In the genomic region with DNA sequence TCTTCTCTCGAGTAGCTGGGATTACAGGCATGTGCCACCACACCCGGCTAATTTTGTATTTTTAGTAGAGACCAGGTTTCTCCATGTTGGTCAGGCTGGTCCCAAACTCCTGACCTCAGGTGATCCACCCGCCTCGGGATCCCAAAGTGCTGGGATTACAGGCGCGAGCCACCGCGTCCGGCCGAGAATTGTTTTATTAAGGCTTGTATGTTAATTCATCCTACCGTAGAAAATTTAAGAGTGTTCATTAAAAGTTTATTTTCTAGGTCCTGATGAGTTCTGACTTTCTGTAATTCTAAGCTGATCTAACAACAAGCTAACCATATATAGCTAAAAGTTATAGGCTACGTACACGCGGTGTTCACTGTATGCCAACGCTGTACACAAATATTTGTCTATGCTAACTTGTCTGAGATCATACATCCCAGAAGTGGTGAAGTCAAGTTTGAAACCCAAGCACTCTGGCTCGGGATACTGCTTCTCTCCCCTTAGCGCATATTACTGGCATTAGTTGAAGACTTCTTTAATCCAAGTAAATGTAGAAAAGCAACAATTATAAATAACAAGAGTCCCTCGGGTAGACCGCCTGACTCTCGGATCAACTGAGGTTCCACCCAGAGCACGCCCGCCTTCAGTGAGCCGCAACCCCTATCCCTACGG, we compare ENCODE assay signal across 8 cellular contexts. TPM values are rescaled to one million over a fixed set of nuclear protein-coding genes. Genes with fewer than 3 reads are reported as not detected.
DNase-seq lines count a peak whose midpoint lies in the region; ATAC-seq and TF ChIP-seq lines count a peak whose summit lies in the region.

No MANE protein-coding gene starts in this region.

- H3K27me3 ChIP-seq in HCT116 (ENCODE audit: insufficient read depth, low read length) (no peaks in the 10 kb centered on the region), rectal smooth muscle tissue (ENCODE audit: control insufficient read depth, insufficient read depth, low read length) (no peaks in the 10 kb centered on the region)

- H3K27me3 Mint-ChIP-seq in activated T-helper 17 cell treated with anti-CD3 and anti-CD28 coated beads, Interleukin-2, amount 50 U/mL, for 72 hours: no peaks in the 10 kb centered on the region

- no peak for TF ChIP-seq CTCF in HCT116 (IDR thresholded peaks at IDR 0.05 in 2 of 3, conservative IDR thresholded peaks at IDR 0.05 in 1 of 3; ENCODE audit: borderline replicate concordance in 1 of 3, insufficient read depth in 1 of 3, low read depth in 2 of 3, low read length in 2 of 3)

- peaks cover 14% of the 10 kb centered on the region for H3K4me1 Mint-ChIP-seq in activated T-helper 17 cell treated with anti-CD3 and anti-CD28 coated beads, Interleukin-2, amount 50 U/mL, for 72 hours

- H3K27ac ChIP-seq in HCT116 (ENCODE audit: low read depth, low read length) (peak overlapping the region; percentile 93), rectal smooth muscle tissue (ENCODE audit: low read depth, low read length) (peak overlapping the region; percentile 82)

- ATAC-seq in HCT116 (peak; percentile 51), left cardiac atrium (peak; percentile 48 to 60)
- ATAC-seq in activated T-helper 17 cell treated with anti-CD3 and anti-CD28 coated beads, Interleukin-2, amount 50 U/mL, for 72 hours (replicated peaks): peak; percentile 58

- H3K4me1 ChIP-seq in HCT116 (ENCODE audit: control insufficient read depth in 1 of 2, insufficient read depth in 2 of 2, low read length in 2 of 2) (peaks cover 5 to 22% of the 10 kb centered on the region in 2 experiments), rectal smooth muscle tissue (ENCODE audit: control insufficient read depth, insufficient read depth, low read length) (no peaks in the 10 kb centered on the region)

- no peaks in the 10 kb centered on the region for H4K20me1 ChIP-seq in HCT116 (ENCODE audit: insufficient read depth)

- POLR2A ChIA-PET in HCT116 (lab: Charles Lee): no interaction called here

- H3K9me2 ChIP-seq in HCT116 (ENCODE audit: insufficient read depth): no peaks in the 10 kb centered on the region

- H3K4me3 Mint-ChIP-seq in activated T-helper 17 cell treated with anti-CD3 and anti-CD28 coated beads, Interleukin-2, amount 50 U/mL, for 72 hours: peak overlapping the region; percentile 92

- H3K4me2 ChIP-seq in HCT116 (ENCODE audit: low read length): peak overlapping the region; percentile 83

- no peak for TF ChIP-seq RAD21 in HCT116 (IDR thresholded peaks at IDR 0.05; ENCODE audit: low read depth)

- intact Hi-C loops in HCT116 (cut with micrococcal nuclease): loop anchor here (10.0 kb wide), 2 partner anchors 695 to 855 kb away; a partner anchor contains a TSS
- intact Hi-C loops in left cardiac atrium (cut with DNase I): no loop called here

- no peaks in the 10 kb centered on the region for H3K9me3 Mint-ChIP-seq in activated T-helper 17 cell treated with anti-CD3 and anti-CD28 coated beads, Interleukin-2, amount 50 U/mL, for 72 hours

- DNase-seq in DMS 273 (lab: John Stamatoyannopoulos, UW; ENCODE audit: unreplicated experiment): peak; percentile 55
- DNase-seq in DMS 273 treated with DMSO at 0.1 percent for 48 hours (lab: John Stamatoyannopoulos, UW): no peak
- DNase-seq in HCT116 (ENCODE audit: low read depth, low spot score): no peak
- DNase-seq in M059J (ENCODE audit: low read depth): peak; percentile 37
- DNase-seq in left cardiac atrium: no peak
- no peak for DNase-seq in cortex of kidney (lab: John Stamatoyannopoulos, UW)

- peak overlapping the region; percentile 92 for H3K27ac Mint-ChIP-seq in activated T-helper 17 cell treated with anti-CD3 and anti-CD28 coated beads, Interleukin-2, amount 50 U/mL, for 72 hours

- BruUV-seq in HCT116 (replicated peaks; lab: Mats Ljungman, UMichigan): TSS peak; percentile 98

- peaks cover 30% of the 10 kb centered on the region for H3K36me3 Mint-ChIP-seq in activated T-helper 17 cell treated with anti-CD3 and anti-CD28 coated beads, Interleukin-2, amount 50 U/mL, for 72 hours (ENCODE audit: low read depth)

- H3K9me3 ChIP-seq in HCT116 (ENCODE audit: control insufficient read depth in 1 of 2, insufficient read depth in 1 of 2, low read depth in 1 of 2, low read length in 2 of 2): no peaks in the 10 kb centered on the region

- peaks cover 0 to 3% of the 10 kb centered on the region in 2 experiments; a peak in 1 of 4 replicates for H3K36me3 ChIP-seq in HCT116 (ENCODE audit: control insufficient read depth in 1 of 2, insufficient read depth in 2 of 2, low read length in 2 of 2)
- no peaks in the 10 kb centered on the region for H3K36me3 ChIP-seq in rectal smooth muscle tissue (ENCODE audit: control insufficient read depth, insufficient read depth, low read length)

- peak overlapping the region; percentile 99 for H3K9ac ChIP-seq in HCT116 (ENCODE audit: low read length)
- H3K9ac ChIP-seq in rectal smooth muscle tissue (ENCODE audit: low read length): peak overlapping the region; percentile 57

- H2AFZ ChIP-seq in HCT116 (ENCODE audit: low read depth, low read length, poor library complexity, severe bottlenecking): peak overlapping the region; percentile 89

- H3K4me3 ChIP-seq in HCT116 (replicated peaks in 1 of 2; ENCODE audit: low read depth in 1 of 2, low read length in 2 of 2) (peak overlapping the region; percentile 100), rectal smooth muscle tissue (ENCODE audit: low read length) (peak overlapping the region; percentile 90)

- RAD21 ChIA-PET in HCT116 (lab: Charles Lee; ENCODE audit: low non-redundant PET in 1 of 2, low total read pairs in 2 of 2, uncharacterized antibody in 2 of 2, unreplicated experiment in 2 of 2): no interaction called here

- H3K79me2 ChIP-seq in HCT116 (ENCODE audit: insufficient read depth, low read length): peaks cover 46% of the 10 kb centered on the region

- CTCF ChIA-PET in HCT116 (lab: Charles Lee): no interaction called here

- no peak for TF ChIP-seq POLR2A in HCT116 (IDR thresholded peaks at IDR 0.05; ENCODE audit: borderline replicate concordance, extremely low read depth, insufficient read depth, insufficient read length)

TF ChIP-seq in HCT116, 20 proteins besides CTCF, POLR2A, EP300 and RAD21:
- TF ChIP-seq CEBPB (IDR thresholded peaks at IDR 0.05; ENCODE audit: low read depth) (no peak), CBX3 (IDR thresholded peaks at IDR 0.05; ENCODE audit: low read depth) (no peak), POLR2AphosphoS5 (IDR thresholded peaks at IDR 0.05; ENCODE audit: low read depth, low read length) (no peak), YY1 (IDR thresholded peaks at IDR 0.05; ENCODE audit: extremely low read depth, insufficient replicate concordance, low read depth, low read length) (no peak), JUND (IDR thresholded peaks at IDR 0.05) (no peak), ZFX (IDR thresholded peaks at IDR 0.05) (no peak), ELF1 (IDR thresholded peaks at IDR 0.05; ENCODE audit: borderline replicate concordance, low read depth) (no peak), SP1 (IDR thresholded peaks at IDR 0.05; ENCODE audit: low read depth) (no peak), FOSL1 (IDR thresholded peaks at IDR 0.05; ENCODE audit: low read depth) (no peak), TCF7L2 (IDR thresholded peaks at IDR 0.05; ENCODE audit: borderline replicate concordance, extremely low read depth, insufficient read depth, insufficient read length) (no peak), SIN3A (IDR thresholded peaks at IDR 0.05; ENCODE audit: low read depth) (no peak)
- TF ChIP-seq, protein P1, sequence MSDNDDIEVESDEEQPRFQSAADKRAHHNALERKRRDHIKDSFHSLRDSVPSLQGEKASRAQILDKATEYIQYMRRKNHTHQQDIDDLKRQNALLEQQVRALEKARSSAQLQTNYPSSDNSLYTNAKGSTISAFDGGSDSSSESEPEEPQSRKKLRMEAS (IDR thresholded peaks at IDR 0.05): no peak
- TF ChIP-seq, protein P2, sequence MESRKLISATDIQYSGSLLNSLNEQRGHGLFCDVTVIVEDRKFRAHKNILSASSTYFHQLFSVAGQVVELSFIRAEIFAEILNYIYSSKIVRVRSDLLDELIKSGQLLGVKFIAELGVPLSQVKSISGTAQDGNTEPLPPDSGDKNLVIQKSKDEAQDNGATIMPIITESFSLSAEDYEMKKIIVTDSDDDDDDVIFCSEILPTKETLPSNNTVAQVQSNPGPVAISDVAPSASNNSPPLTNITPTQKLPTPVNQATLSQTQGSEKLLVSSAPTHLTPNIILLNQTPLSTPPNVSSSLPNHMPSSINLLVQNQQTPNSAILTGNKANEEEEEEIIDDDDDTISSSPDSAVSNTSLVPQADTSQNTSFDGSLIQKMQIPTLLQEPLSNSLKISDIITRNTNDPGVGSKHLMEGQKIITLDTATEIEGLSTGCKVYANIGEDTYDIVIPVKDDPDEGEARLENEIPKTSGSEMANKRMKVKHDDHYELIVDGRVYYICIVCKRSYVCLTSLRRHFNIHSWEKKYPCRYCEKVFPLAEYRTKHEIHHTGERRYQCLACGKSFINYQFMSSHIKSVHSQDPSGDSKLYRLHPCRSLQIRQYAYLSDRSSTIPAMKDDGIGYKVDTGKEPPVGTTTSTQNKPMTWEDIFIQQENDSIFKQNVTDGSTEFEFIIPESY (IDR thresholded peaks at IDR 0.05; ENCODE audit: extremely low read depth, insufficient replicate concordance, low read length): no peak
- TF ChIP-seq, protein P3, sequence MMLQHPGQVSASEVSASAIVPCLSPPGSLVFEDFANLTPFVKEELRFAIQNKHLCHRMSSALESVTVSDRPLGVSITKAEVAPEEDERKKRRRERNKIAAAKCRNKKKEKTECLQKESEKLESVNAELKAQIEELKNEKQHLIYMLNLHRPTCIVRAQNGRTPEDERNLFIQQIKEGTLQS (IDR thresholded peaks at IDR 0.05): no peak

RNA-seq across cellular contexts. Expression of a gene that starts 0.6 kb away (rescaled TPM):
- 55.4 TPM for total RNA-seq in HCT116 (2021; ENCODE audit: unreplicated experiment)
- 23.6 and 32.0 TPM in 2 replicates for polyA plus RNA-seq in HCT116 (2012)
- total RNA-seq in M059J (2014; rRNA removed; shearing (Covaris generic)): 66.7 and 97.6 TPM in 2 replicates
- total RNA-seq in activated T-helper 17 cell treated with anti-CD3 and anti-CD28 coated beads, Interleukin-2, amount 50 U/mL, for 72 hours: 10 to 100 TPM; 33.9 to 54.0 TPM
- total RNA-seq in left cardiac atrium: 10 to 100 TPM; 40.6 to 44.6 TPM

RNA-seq across cellular contexts. Expression of a gene that starts 13.8 kb away (rescaled TPM):
- total RNA-seq in HCT116 (2021; ENCODE audit: unreplicated experiment) (0.86 TPM), left cardiac atrium (1 to 10 TPM; 3.2 to 3.5 TPM)
- 0.14 and 0.36 TPM in 2 replicates for polyA plus RNA-seq in HCT116 (2012)
- 1.2 TPM in 1 of 2 replicates, not detected in the other for total RNA-seq in M059J (2014; rRNA removed; shearing (Covaris generic))
- total RNA-seq in activated T-helper 17 cell treated with anti-CD3 and anti-CD28 coated beads, Interleukin-2, amount 50 U/mL, for 72 hours: under 1 TPM in 1 of 2 donors, not detected in 1; 0.24 TPM

Comparison
In these comparisons a context has a peak if more than half of its experiments do, and no peak if none do; other contexts are left out.
1. DNase-seq: peak in DMS 273 (single experiment) and M059J (single experiment); none in DMS 273 treated with DMSO at 0.1 percent for 48 hours (single experiment), HCT116 (single experiment), left cardiac atrium (single experiment) and cortex of kidney (single experiment).
2. Peak in every context shown above with its lines, with median percentiles within 50 percentile points of each other: ATAC-seq.